Comparison of ENCODE assay signal across 10 cellular contexts in the genomic region with DNA sequence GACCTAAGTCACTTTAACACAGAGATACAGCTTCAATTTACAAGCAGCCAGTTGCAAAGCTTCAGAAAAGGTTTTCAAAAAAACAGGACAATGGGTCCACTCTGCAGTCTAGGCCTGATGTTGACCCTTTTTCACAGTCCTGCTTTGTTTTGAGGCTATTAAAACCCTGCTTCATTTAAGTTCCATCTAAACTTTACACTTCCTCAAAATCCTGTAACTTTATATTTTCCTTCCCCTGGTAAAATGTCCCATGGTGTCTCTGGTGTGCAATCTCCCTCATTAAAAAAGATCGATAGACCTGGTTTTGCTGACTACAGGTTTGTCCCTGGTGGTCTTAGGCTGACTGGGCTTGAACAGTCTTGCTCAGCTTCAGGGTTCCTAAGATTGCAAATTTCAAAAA. TPM values are rescaled to one million over a fixed set of nuclear protein-coding genes. Genes with fewer than 3 reads are reported as not detected.
DNase-seq lines count a peak whose midpoint lies in the region; ATAC-seq, FAIRE-seq and TF ChIP-seq lines count a peak whose summit lies in the region.
"Had no signal": no experiment of that assay in that cellular context is flagged by ENCODE, and none has a peak within 500 bp of the region (broad histone marks: within the 10 kb centered on the region; RNA-seq: fewer than 3 reads in every experiment).

No MANE protein-coding gene starts in this region.

- no peaks in the 10 kb centered on the region for H3K9me3 ChIP-seq in sigmoid colon

- H3K27ac Mint-ChIP-seq in T-cell = peak overlapping the region; percentile 97 to 99

- peak overlapping the region; percentile 86 to 94 (median 89) for H3K4me3 Mint-ChIP-seq in T-cell

- no peaks in the 10 kb centered on the region for H3K27me3 Mint-ChIP-seq in T-cell

- POLR2A ChIA-PET in T-cell (lab: Charles Lee) = interaction anchor here in 1 of 2 donors (0.5 to 1.6 kb wide), 2 partner anchors 13 to 65 kb away, joined by 3 to 5 read pairs; a partner anchor contains a TSS

- ATAC-seq in T-cell (replicated peaks in 1 of 4) (no peak), GM18505 (IDR thresholded peaks at IDR 0.05; ENCODE audit: unreplicated experiment) (no peak)

- TF ChIP-seq CTCF in fibroblast of the aortic adventitia (IDR thresholded peaks at IDR 0.05; ENCODE audit: insufficient read depth, low read length) = no peak
- no peak for TF ChIP-seq CTCF in sigmoid colon (IDR thresholded peaks at IDR 0.05)

- no peak for TF ChIP-seq EP300 in sigmoid colon (IDR thresholded peaks at IDR 0.05)

- H3K9me3 Mint-ChIP-seq in T-cell = no peaks in the 10 kb centered on the region

- WGBS in sigmoid colon, 2 donors = 84 to 89% methylated on average over 1 of the region's 1 CpG

- peak overlapping the region; percentile 92 for H3K4me3 ChIP-seq in fibroblast of the aortic adventitia (ENCODE audit: low read depth, low read length)
- peak overlapping the region in 1 of 4 donors; percentile 49 for H3K4me3 ChIP-seq in sigmoid colon

- H3K36me3 ChIP-seq in sigmoid colon = no peaks in the 10 kb centered on the region

- TF ChIP-seq POLR2A in GM12891 (IDR thresholded peaks at IDR 0.05; ENCODE audit: low read depth, low read length) (no peak), sigmoid colon (IDR thresholded peaks at IDR 0.05) (no peak), GM18505 (IDR thresholded peaks at IDR 0.05; ENCODE audit: borderline replicate concordance, extremely low read depth, insufficient read depth, insufficient read length) (no peak)

- H3K27ac ChIP-seq in sigmoid colon = peak overlapping the region; percentile 80 to 92 (median 88)

- CTCF ChIA-PET in T-cell (lab: Charles Lee) = interaction anchor here (0.5 to 2.3 kb wide), 5 partner anchors 8 to 1393 kb away, joined by 3 to 7 read pairs (median 4); a partner anchor contains a TSS

- H3K4me1 Mint-ChIP-seq in T-cell = peaks cover 30 to 35% (median 35%) of the 10 kb centered on the region in 3 donors

- no peaks in the 10 kb centered on the region for H3K27me3 ChIP-seq in sigmoid colon

- intact Hi-C loops in sigmoid colon (cut with DNase I) = loop anchor here (5.0 to 10.0 kb wide), 4 partner anchors 55 to 1623 kb away; a partner anchor contains a TSS

- H3K4me1 ChIP-seq in sigmoid colon = peaks cover 0 to 24% (median 20%) of the 10 kb centered on the region in 4 donors

- DNase-seq in GM12891 (ENCODE audit: insufficient read length, low spot score) (no peak), T-cell (no peak), fibroblast of the aortic adventitia (ENCODE audit: low read depth) (no peak), sigmoid colon (no peak), GDM1 (lab: John Stamatoyannopoulos, UW) (no peak), C1 segment of cervical spinal cord (lab: John Stamatoyannopoulos, UW) (no peak)
- DNase-seq in stimulated activated CD4-positive, alpha-beta T cell treated with anti-CD3 and anti-CD28 coated beads, Interleukin-4, amount 100 ng/mL, for 1 hour = no peak
- DNase-seq: NCI-H2081 treated with DMSO at 0.1 percent for 48 hours; stimulated activated CD4-positive, alpha-beta T cell treated with anti-CD3 and anti-CD28 coated beads, Interleukin-12 subunit alpha, Interleukin-12 subunit beta, amount 100 ng/mL, for 4 hours had no signal

- peaks cover 9% of the 10 kb centered on the region for H3K36me3 Mint-ChIP-seq in T-cell

- FAIRE-seq in GM12891 (lab: Jason Lieb, UNC) = no peak

TF ChIP-seq in GM12891, 5 proteins besides CTCF, POLR2A, EP300 and RAD21:
- no peak for TF ChIP-seq PAX5 (IDR thresholded peaks at IDR 0.05; ENCODE audit: insufficient read depth, low read length, severe bottlenecking)
- TF ChIP-seq SPI1 (IDR thresholded peaks at IDR 0.05; ENCODE audit: low read depth, low read length) = 0 out of 2 replicates have a peak, but pooled peaks have one; percentile 8

RNA-seq across cellular contexts. Expression of a gene that starts 5.1 kb away (rescaled TPM):
- polyA plus RNA-seq in GM12891 (2012; ENCODE audit: low read depth, missing spikeins) = 2,008 TPM
- total RNA-seq in T-cell (1,000 to 10,000 TPM; 2,898 to 3,980 (median 3,701) TPM), fibroblast of the aortic adventitia (ENCODE audit: low replicate concordance) (102 and 722 TPM in 2 replicates), sigmoid colon (100 to 1,000 TPM; 447 to 619 (median 549) TPM)
- polyA plus RNA-seq in sigmoid colon = 1,000 to 10,000 TPM; 1,034 to 1,712 (median 1,302) TPM

RNA-seq across cellular contexts. Expression of a gene that starts 24.9 kb away (rescaled TPM):
- 1.3 TPM for polyA plus RNA-seq in GM12891 (2012; ENCODE audit: low read depth, missing spikeins)
- total RNA-seq in T-cell = 10 to 100 TPM in 3 of 5 donors, 1 to 10 TPM in 2; 7.3 to 12.2 (median 11.2) TPM
- 2.7 and 7.1 TPM in 2 replicates for total RNA-seq in fibroblast of the aortic adventitia (ENCODE audit: low replicate concordance)
- total RNA-seq in sigmoid colon = 1 to 10 TPM; 3.4 to 5.1 (median 4.5) TPM
- polyA plus RNA-seq in sigmoid colon = 1 to 10 TPM; 1.2 to 2.6 (median 1.6) TPM

RNA-seq across cellular contexts. Expression of a gene that starts 53.8 kb away (rescaled TPM):
- polyA plus RNA-seq in GM12891 (2012; ENCODE audit: low read depth, missing spikeins) = 0.78 TPM
- total RNA-seq in T-cell = 1 to 10 TPM; 2.0 to 3.1 (median 3.1) TPM
- total RNA-seq in fibroblast of the aortic adventitia (ENCODE audit: low replicate concordance) = 0.65 and 0.99 TPM in 2 replicates
- 1 to 10 TPM; 1.4 to 7.3 (median 4.1) TPM for total RNA-seq in sigmoid colon
- 1 to 10 TPM; 1.8 to 2.1 (median 2.0) TPM for polyA plus RNA-seq in sigmoid colon
